9 cellular contexts compared by ENCODE assay signal in genomic region chr13:70623260-70623659, GRCh38.
DNase-seq lines count a peak whose midpoint lies in the region; ATAC-seq and TF ChIP-seq lines count a peak whose summit lies in the region.
"Had no signal": no experiment of that assay in that cellular context is flagged by ENCODE, and none has a peak within 500 bp of the region (broad histone marks: within the 10 kb centered on the region; RNA-seq: fewer than 3 reads in every experiment).

No MANE protein-coding gene starts in this region.

- H4K5ac ChIP-seq in H9 (ENCODE audit: insufficient read length, low read depth, low read length): no peak overlapping the region

- no peak overlapping the region for H2BK12ac ChIP-seq in H9 (ENCODE audit: insufficient read length, low read depth, low read length)

- no peak overlapping the region for H3T11ph ChIP-seq in H9 (ENCODE audit: low read length)

- DNase-seq in Caco-2 (no peak), H9 (no peak), RWPE2 (ENCODE audit: low spot score) (no peak), kidney glomerular epithelial cell (lab: John Stamatoyannopoulos, UW) (peak; percentile 32), NCI-H2107 treated with DMSO at 0.1 percent for 48 hours (lab: John Stamatoyannopoulos, UW; ENCODE audit: unreplicated experiment) (no peak)
- DNase-seq in stimulated activated effector memory CD8-positive, alpha-beta T cell treated with anti-CD3 and anti-CD28 coated beads, Interleukin-12 subunit alpha, Interleukin-12 subunit beta, amount 100 ng/mL, for 72 hours (ENCODE audit: low spot score in 2 of 2): no peak
- no peak for DNase-seq in effector CD4-positive, alpha-beta T cell
- DNase-seq: RPMI8226 had no signal

- no peaks in the 10 kb centered on the region for H3K36me3 Mint-ChIP-seq in Caco-2 (ENCODE audit: insufficient read depth, unreplicated experiment)
- no peaks in the 10 kb centered on the region for H3K36me3 Mint-ChIP-seq in H9 (ENCODE audit: insufficient read depth in 1 of 3, low read depth in 3 of 3)
- H3K36me3 Mint-ChIP-seq in stimulated activated effector memory CD8-positive, alpha-beta T cell treated with anti-CD3 and anti-CD28 coated beads, Interleukin-12 subunit alpha, Interleukin-12 subunit beta, amount 100 ng/mL, for 72 hours: no peaks in the 10 kb centered on the region
- no peaks in the 10 kb centered on the region for H3K36me3 Mint-ChIP-seq in stimulated activated memory B cell treated with anti-CD40 and anti-IgM and Interleukin-4, amounts not matched to agents 10 μg/mL and 1 μg/mL and 100 μg/mL, for 72 hours

- POLR2A ChIA-PET in Caco-2 (lab: Charles Lee): no interaction called here

- H3K27ac Mint-ChIP-seq in Caco-2 (ENCODE audit: unreplicated experiment): no peak overlapping the region
- H3K27ac Mint-ChIP-seq in H9: no peak overlapping the region
- no peak overlapping the region for H3K27ac Mint-ChIP-seq in stimulated activated effector memory CD8-positive, alpha-beta T cell treated with anti-CD3 and anti-CD28 coated beads, Interleukin-12 subunit alpha, Interleukin-12 subunit beta, amount 100 ng/mL, for 72 hours
- H3K27ac Mint-ChIP-seq in stimulated activated memory B cell treated with anti-CD40 and anti-IgM and Interleukin-4, amounts not matched to agents 10 μg/mL and 1 μg/mL and 100 μg/mL, for 72 hours: no peak overlapping the region

- CTCF ChIA-PET in Caco-2 (lab: Charles Lee): no interaction called here

- no peak overlapping the region for H3K23ac ChIP-seq in H9 (ENCODE audit: insufficient read length, low read depth, low read length)

- H2BK120ac ChIP-seq in H9 (ENCODE audit: low read depth, low read length, poor library complexity, severe bottlenecking): no peak overlapping the region

- no peaks in the 10 kb centered on the region for H3K23me2 ChIP-seq in H9 (ENCODE audit: insufficient read length, low read depth, low read length, poor library complexity, severe bottlenecking)

- H3K27ac ChIP-seq in H9 (ENCODE audit: insufficient read length, low read depth, low read length): no peak overlapping the region
- no peak overlapping the region for H3K27ac ChIP-seq in RWPE2 (ENCODE audit: poor library complexity, severe bottlenecking)

- no peak for ATAC-seq in RWPE2 (ENCODE audit: low read depth)
- ATAC-seq in stimulated activated effector memory CD8-positive, alpha-beta T cell treated with anti-CD3 and anti-CD28 coated beads, Interleukin-12 subunit alpha, Interleukin-12 subunit beta, amount 100 ng/mL, for 72 hours: no peak
- no peak for ATAC-seq in stimulated activated memory B cell treated with anti-CD40 and anti-IgM and Interleukin-4, amounts not matched to agents 10 μg/mL and 1 μg/mL and 100 μg/mL, for 72 hours

- no peaks in the 10 kb centered on the region for H3K9me3 ChIP-seq in Caco-2
- H3K9me3 ChIP-seq in H9 (ENCODE audit: control insufficient read depth, low read depth, low read length): no peaks in the 10 kb centered on the region
- no peaks in the 10 kb centered on the region for H3K9me3 ChIP-seq in RWPE2 (ENCODE audit: severe bottlenecking)

- no peak overlapping the region for H3K4me3 Mint-ChIP-seq in Caco-2 (ENCODE audit: unreplicated experiment)
- no peak overlapping the region for H3K4me3 Mint-ChIP-seq in H9
- H3K4me3 Mint-ChIP-seq in stimulated activated effector memory CD8-positive, alpha-beta T cell treated with anti-CD3 and anti-CD28 coated beads, Interleukin-12 subunit alpha, Interleukin-12 subunit beta, amount 100 ng/mL, for 72 hours: no peak overlapping the region
- H3K4me3 Mint-ChIP-seq in stimulated activated memory B cell treated with anti-CD40 and anti-IgM and Interleukin-4, amounts not matched to agents 10 μg/mL and 1 μg/mL and 100 μg/mL, for 72 hours: no peak overlapping the region

- H3K4me3 ChIP-seq in Caco-2 (ENCODE audit: low read depth, low read length): no peak overlapping the region
- no peak overlapping the region for H3K4me3 ChIP-seq in RWPE2 (ENCODE audit: severe bottlenecking)

- no peak overlapping the region for H3K18ac ChIP-seq in H9 (ENCODE audit: insufficient read length, low read depth, low read length)

- H2AFZ ChIP-seq in H9 (ENCODE audit: low read length): no peak overlapping the region

- H3K27me3 Mint-ChIP-seq in Caco-2 (ENCODE audit: insufficient read depth, unreplicated experiment) (no peaks in the 10 kb centered on the region), H9 (ENCODE audit: low read depth) (peaks cover 20% of the 10 kb centered on the region)
- H3K27me3 Mint-ChIP-seq in stimulated activated memory B cell treated with anti-CD40 and anti-IgM and Interleukin-4, amounts not matched to agents 10 μg/mL and 1 μg/mL and 100 μg/mL, for 72 hours: no peaks in the 10 kb centered on the region

- peak; percentile 28 to 32 for TF ChIP-seq CTCF in Caco-2 (IDR thresholded peaks at IDR 0.05; ENCODE audit: insufficient read depth in 1 of 2, low read depth in 1 of 2, low read length in 1 of 2, severe bottlenecking in 1 of 2, unreplicated experiment in 1 of 2)
- peak; percentile 55 for TF ChIP-seq CTCF in H9 (conservative IDR thresholded peaks at IDR 0.05)
- TF ChIP-seq CTCF in RWPE2 (IDR thresholded peaks at IDR 0.05; ENCODE audit: poor library complexity, severe bottlenecking): peak; percentile 74

- H2BK15ac ChIP-seq in H9 (ENCODE audit: low read depth, low read length): no peak overlapping the region

- no peak overlapping the region for H2BK20ac ChIP-seq in H9 (ENCODE audit: low read depth, low read length, poor library complexity, severe bottlenecking)

- no peak overlapping the region for H3K4ac ChIP-seq in H9 (ENCODE audit: low read depth, low read length)

- H3K9ac ChIP-seq in H9 (ENCODE audit: extremely low read depth, insufficient read length, low read length): no peak overlapping the region

- H4K91ac ChIP-seq in H9 (ENCODE audit: insufficient read length, low read depth, low read length): no peak overlapping the region

- no peak overlapping the region for H3K4me2 ChIP-seq in H9 (ENCODE audit: insufficient read depth, insufficient read length, low read length)

- intact Hi-C loops in Caco-2 (cut with micrococcal nuclease; ENCODE audit: unreplicated experiment): loop anchor here (2.0 to 5.0 kb wide), 3 partner anchors 220 to 596 kb away; no protein-coding TSS in a partner anchor

- H4K20me1 ChIP-seq in H9 (ENCODE audit: control insufficient read depth, insufficient read depth, insufficient read length): no peaks in the 10 kb centered on the region

- BruUV-seq in Caco-2 (replicated peaks; lab: Mats Ljungman, UMichigan): no TSS peak

- no peak overlapping the region for H4K8ac ChIP-seq in H9 (replicated peaks; ENCODE audit: insufficient read length, low read depth, low read length)

- H3K9me3 Mint-ChIP-seq in Caco-2 (ENCODE audit: unreplicated experiment) (no peaks in the 10 kb centered on the region), H9 (no peaks in the 10 kb centered on the region)
- H3K9me3 Mint-ChIP-seq in stimulated activated effector memory CD8-positive, alpha-beta T cell treated with anti-CD3 and anti-CD28 coated beads, Interleukin-12 subunit alpha, Interleukin-12 subunit beta, amount 100 ng/mL, for 72 hours: peaks cover 3% of the 10 kb centered on the region
- no peaks in the 10 kb centered on the region for H3K9me3 Mint-ChIP-seq in stimulated activated memory B cell treated with anti-CD40 and anti-IgM and Interleukin-4, amounts not matched to agents 10 μg/mL and 1 μg/mL and 100 μg/mL, for 72 hours

- no peaks in the 10 kb centered on the region for H3K79me1 ChIP-seq in H9 (ENCODE audit: insufficient read depth, low read depth, low read length, poor library complexity, severe bottlenecking)

- H3K56ac ChIP-seq in H9 (ENCODE audit: insufficient read length, low read depth, low read length): no peak overlapping the region

- H2BK5ac ChIP-seq in H9 (ENCODE audit: insufficient read length, low read length): no peak overlapping the region

- no peaks in the 10 kb centered on the region for H3K36me3 ChIP-seq in Caco-2 (ENCODE audit: control insufficient read depth, insufficient read depth, low read length)
- H3K36me3 ChIP-seq in RWPE2 (ENCODE audit: low read depth): no peaks in the 10 kb centered on the region

- no peaks in the 10 kb centered on the region for H3K4me1 ChIP-seq in Caco-2
- no peaks in the 10 kb centered on the region for H3K4me1 ChIP-seq in H9 (ENCODE audit: insufficient read depth, low read length)
- no peaks in the 10 kb centered on the region for H3K4me1 ChIP-seq in RWPE2 (ENCODE audit: insufficient read depth, poor library complexity, severe bottlenecking)

- no peaks in the 10 kb centered on the region for H3K27me3 ChIP-seq in Caco-2 (replicated peaks; ENCODE audit: control insufficient read depth, insufficient read depth, low read length)
- peaks cover 3% of the 10 kb centered on the region; the same call in 1 of the 2 replicates for H3K27me3 ChIP-seq in H9 (ENCODE audit: insufficient read depth, low read length)
- no peaks in the 10 kb centered on the region for H3K27me3 ChIP-seq in RWPE2 (ENCODE audit: insufficient read depth, poor library complexity, severe bottlenecking)

- no peak overlapping the region for H3K14ac ChIP-seq in H9 (ENCODE audit: insufficient read depth, low read length)

- no peak overlapping the region for H2AK5ac ChIP-seq in H9 (ENCODE audit: insufficient read length, low read length)

- no peaks in the 10 kb centered on the region for H3K79me2 ChIP-seq in H9 (ENCODE audit: insufficient read depth, low read length)

- no peaks in the 10 kb centered on the region for H3K4me1 Mint-ChIP-seq in Caco-2 (ENCODE audit: low read depth, unreplicated experiment)
- peaks cover 0 to 9% of the 10 kb centered on the region in 2 experiments; a peak in 2 of 4 replicates for H3K4me1 Mint-ChIP-seq in H9
- no peaks in the 10 kb centered on the region for H3K4me1 Mint-ChIP-seq in stimulated activated effector memory CD8-positive, alpha-beta T cell treated with anti-CD3 and anti-CD28 coated beads, Interleukin-12 subunit alpha, Interleukin-12 subunit beta, amount 100 ng/mL, for 72 hours
- H3K4me1 Mint-ChIP-seq in stimulated activated memory B cell treated with anti-CD40 and anti-IgM and Interleukin-4, amounts not matched to agents 10 μg/mL and 1 μg/mL and 100 μg/mL, for 72 hours: no peaks in the 10 kb centered on the region
